19 cellular contexts compared by ENCODE assay signal in the genomic region with DNA sequence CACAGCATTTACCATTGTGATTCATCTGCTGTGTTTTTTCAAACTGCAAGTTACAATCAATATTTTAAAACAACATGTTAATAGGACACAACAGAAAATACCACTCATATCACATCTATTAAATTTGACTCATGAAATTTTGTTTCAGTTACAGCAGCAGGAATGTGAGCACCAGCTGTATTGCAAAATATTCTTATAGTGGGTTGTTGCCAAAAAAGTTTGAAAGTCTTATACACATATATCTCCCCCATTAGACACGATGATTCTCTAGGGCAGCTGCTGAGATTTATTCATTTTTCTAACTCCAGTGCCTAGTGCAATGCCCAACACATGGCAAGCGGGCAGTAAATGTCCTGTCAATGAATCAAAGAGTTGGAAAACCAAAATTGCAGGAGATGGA. TPM values are rescaled to one million over a fixed set of nuclear protein-coding genes. Genes with fewer than 3 reads are reported as not detected.
DNase-seq lines count a peak whose midpoint lies in the region; ATAC-seq and TF ChIP-seq lines count a peak whose summit lies in the region.
"Had no signal": no experiment of that assay in that cellular context is flagged by ENCODE, and none has a peak within 500 bp of the region (broad histone marks: within the 10 kb centered on the region; RNA-seq: fewer than 3 reads in every experiment).

No MANE protein-coding gene starts in this region.

- H2AFZ ChIP-seq in IMR-90 (replicated peaks; ENCODE audit: low read length, poor library complexity), result no peak overlapping the region

- no peak overlapping the region for H3K14ac ChIP-seq in IMR-90 (replicated peaks; ENCODE audit: low read depth, low read length)

- no peak overlapping the region for H3K18ac ChIP-seq in IMR-90 (ENCODE audit: low read depth, low read length)

- H3K4me2 ChIP-seq in IMR-90 (ENCODE audit: low read depth, low read length), result no peak overlapping the region
- H3K4me2 ChIP-seq: A549 had no signal

- H4K20me1 ChIP-seq in IMR-90 (ENCODE audit: insufficient read depth, low read length), result no peaks in the 10 kb centered on the region

- no peaks in the 10 kb centered on the region for H3K9me3 ChIP-seq in IMR-90 (ENCODE audit: control insufficient read depth, insufficient read depth, low read length)
- H3K9me3 ChIP-seq: A549, HAP-1 had no signal

- in situ Hi-C loops in IMR-90 (cut with MboI; ENCODE audit: low sequenced_read_pairs), result no loop called here

- no peak for TF ChIP-seq RAD21 in IMR-90 (IDR thresholded peaks at IDR 0.05; ENCODE audit: low read length)

- H2BK120ac ChIP-seq in IMR-90 (ENCODE audit: low read depth, low read length), result no peak overlapping the region

- intact Hi-C loops in IMR-90 (cut with micrococcal nuclease), result loop anchor here (5.0 kb wide), 1 partner anchor 36 kb away; no protein-coding TSS in a partner anchor

- no peak overlapping the region for H4K8ac ChIP-seq in IMR-90 (ENCODE audit: low read depth in 2 of 2, low read length in 2 of 2)

- no peak overlapping the region for H4K91ac ChIP-seq in IMR-90 (ENCODE audit: insufficient read depth, low read depth, low read length)

- no peak overlapping the region for H2AK5ac ChIP-seq in IMR-90 (ENCODE audit: low read depth, low read length)

- peak overlapping the region; percentile 10 for H3K4me3 Mint-ChIP-seq in endothelial cell (ENCODE audit: unreplicated experiment)
- H3K4me3 Mint-ChIP-seq in memory B cell, result no peak overlapping the region
- H3K4me3 Mint-ChIP-seq: CD4-positive, alpha-beta memory T cell; HFFc6 had no signal

- no CpG with 5 or more reads among the region's 2 CpGs for WGBS in IMR-90 (ENCODE audit: extremely low coverage in 2 of 2, insufficient read length in 1 of 2), 2 experiments

- H3K9ac ChIP-seq in IMR-90 (ENCODE audit: low read depth, low read length), result no peak overlapping the region

- TF ChIP-seq POLR2A in IMR-90 (IDR thresholded peaks at IDR 0.05; ENCODE audit: low read depth, low read length), result no peak

- peaks cover 43% of the 10 kb centered on the region for H3K36me3 ChIP-seq in IMR-90 (ENCODE audit: control insufficient read depth, insufficient read depth, low read length)

- no peak overlapping the region for H3K23ac ChIP-seq in IMR-90 (ENCODE audit: low read depth, low read length)

- H2BK15ac ChIP-seq in IMR-90 (ENCODE audit: low read depth, low read length), result no peak overlapping the region

- no peaks in the 10 kb centered on the region for H3K27me3 ChIP-seq in IMR-90 (ENCODE audit: control insufficient read depth, insufficient read depth, low read length)

- H3K4me3 ChIP-seq in IMR-90 (ENCODE audit: insufficient read depth, low read depth, low read length), result no peak overlapping the region
- H3K4me3 ChIP-seq: A549, HAP-1 had no signal

- H3K36me3 Mint-ChIP-seq in endothelial cell (ENCODE audit: low read depth, unreplicated experiment) (peaks cover 22% of the 10 kb centered on the region), memory B cell (peaks cover 44% of the 10 kb centered on the region)

- no peak overlapping the region for H2AK9ac ChIP-seq in IMR-90 (replicated peaks; ENCODE audit: low read depth, low read length, poor library complexity)

- H4K5ac ChIP-seq in IMR-90 (ENCODE audit: low read depth, low read length), result no peak overlapping the region

- no TSS peak for BruUV-seq in IMR-90 (replicated peaks; lab: Mats Ljungman, UMichigan)

- ATAC-seq in IMR-90 (ENCODE audit: low read depth) (peak; percentile 44; the same call in 1 of the 2 replicates), memory B cell (ENCODE audit: low read depth) (no peak), HG03571 (IDR thresholded peaks at IDR 0.05; ENCODE audit: unreplicated experiment) (no peak), HG03108 (IDR thresholded peaks at IDR 0.05; ENCODE audit: unreplicated experiment) (no peak), esophagus mucosa (no peak)
- ATAC-seq: A549 had no signal

- no peaks in the 10 kb centered on the region for H3K4me1 ChIP-seq in IMR-90 (ENCODE audit: control insufficient read depth, insufficient read depth, low read length)
- H3K4me1 ChIP-seq: A549, HAP-1 had no signal

- POLR2A ChIA-PET in IMR-90 (lab: Charles Lee; ENCODE audit: unreplicated experiment), result no interaction called here

- dilution Hi-C loops in IMR-90 (cut with HindIII; ENCODE audit: low sequenced_read_pairs, unreplicated experiment), result no loop called here

- H3K27ac Mint-ChIP-seq in endothelial cell (ENCODE audit: unreplicated experiment) (no peak overlapping the region), memory B cell (peak overlapping the region; percentile 41)
- H3K27ac Mint-ChIP-seq: HFFc6 had no signal

- H3K56ac ChIP-seq in IMR-90 (ENCODE audit: extremely low read depth, insufficient read depth, low read length), result no peak overlapping the region

- H3K27me3 Mint-ChIP-seq in endothelial cell (ENCODE audit: unreplicated experiment), result peaks cover 2% of the 10 kb centered on the region
- H3K27me3 Mint-ChIP-seq in memory B cell, result no peaks in the 10 kb centered on the region
- H3K27me3 Mint-ChIP-seq: CD4-positive, alpha-beta memory T cell had no signal

- H3K4ac ChIP-seq in IMR-90 (ENCODE audit: low read depth, low read length), result no peak overlapping the region

- H3K27ac ChIP-seq in IMR-90 (ENCODE audit: insufficient read depth, low read length), result no peak overlapping the region
- H3K27ac ChIP-seq: A549 had no signal

- H2BK5ac ChIP-seq in IMR-90 (ENCODE audit: low read depth, low read length, poor library complexity, severe bottlenecking), result no peak overlapping the region

- H3K79me1 ChIP-seq in IMR-90 (ENCODE audit: low read depth in 1 of 2, low read length in 2 of 2), result no peaks in the 10 kb centered on the region

- TF ChIP-seq CTCF in IMR-90 (conservative IDR thresholded peaks at IDR 0.05; ENCODE audit: low read depth, low read length) (no peak), endothelial cell (IDR thresholded peaks at IDR 0.05; ENCODE audit: unreplicated experiment) (no peak)

- H2BK20ac ChIP-seq in IMR-90 (ENCODE audit: low read depth, low read length), result no peak overlapping the region

- CTCF ChIA-PET in IMR-90 (lab: Yijun Ruan, JAX), result no interaction called here

- no peak for DNase-seq in IMR-90
- DNase-seq in endothelial cell (ENCODE audit: low spot score), result no peak
- DNase-seq in memory B cell (ENCODE audit: low spot score in 2 of 2), result no peak
- no peak for DNase-seq in DMS114 treated with DMSO at 0.1 percent for 48 hours (lab: John Stamatoyannopoulos, UW; ENCODE audit: unreplicated experiment)
- DNase-seq: 8988T; ACHN; C1 segment of cervical spinal cord; Calu3; CD4-positive, alpha-beta memory T cell; COR-L47; DMS153; DND-41; GOT3; HFFc6 had no signal

- no peaks in the 10 kb centered on the region for H3K9me1 ChIP-seq in IMR-90 (ENCODE audit: insufficient read depth, low read length)

- H3K9me3 Mint-ChIP-seq in endothelial cell (ENCODE audit: unreplicated experiment) (no peaks in the 10 kb centered on the region), memory B cell (no peaks in the 10 kb centered on the region)
- H3K9me3 Mint-ChIP-seq: CD4-positive, alpha-beta memory T cell; HFFc6 had no signal

- H3K4me1 Mint-ChIP-seq in endothelial cell (ENCODE audit: unreplicated experiment) (peaks cover 17% of the 10 kb centered on the region), memory B cell (no peaks in the 10 kb centered on the region)

TF ChIP-seq in IMR-90, 13 proteins besides CTCF, POLR2A, EP300 and RAD21:
- TF ChIP-seq CEBPB (IDR thresholded peaks at IDR 0.05; ENCODE audit: low read depth, low read length), result no peak
- no peak for TF ChIP-seq ELK1 (IDR thresholded peaks at IDR 0.05; ENCODE audit: borderline replicate concordance, low read depth, low read length)
- no peak for TF ChIP-seq MAFK (IDR thresholded peaks at IDR 0.05; ENCODE audit: low read depth, low read length)
- TF ChIP-seq MXI1 (IDR thresholded peaks at IDR 0.05; ENCODE audit: borderline replicate concordance, low read depth, low read length), result no peak
- TF ChIP-seq RCOR1 (IDR thresholded peaks at IDR 0.05; ENCODE audit: insufficient replicate concordance, low read length), result no peak
- no peak for TF ChIP-seq NFE2L2 (IDR thresholded peaks at IDR 0.05; ENCODE audit: low read depth, low read length)
- TF ChIP-seq CHD1 (IDR thresholded peaks at IDR 0.05; ENCODE audit: low read depth, low read length), result no peak
- TF ChIP-seq RFX5 (IDR thresholded peaks at IDR 0.05; ENCODE audit: low read depth, low read length), result no peak
- TF ChIP-seq BHLHE40 (IDR thresholded peaks at IDR 0.05; ENCODE audit: low read depth, low read length), result no peak
- TF ChIP-seq FOS (IDR thresholded peaks at IDR 0.05; ENCODE audit: low read depth, low read length), result no peak
- no peak for TF ChIP-seq USF2 (IDR thresholded peaks at IDR 0.05; ENCODE audit: low read depth, low read length)
- no peak for TF ChIP-seq SMC3 (IDR thresholded peaks at IDR 0.05; ENCODE audit: low read depth, low read length)
- TF ChIP-seq MAZ (IDR thresholded peaks at IDR 0.05; ENCODE audit: borderline replicate concordance, low read depth, low read length), result no peak

RNA-seq across cellular contexts. Expression of gene NKX3-2, which starts 26.6 kb away (rescaled TPM):
- total RNA-seq in IMR-90 (2012; rRNA removed) (under 0.01 TPM in 1 of 2 replicates, not detected in the other), endothelial cell (ENCODE audit: unreplicated experiment) (4.5 TPM), esophagus mucosa (not detected)
- polyA plus RNA-seq in IMR-90 (2012; rRNA removed), result 0.05 and 0.09 TPM in 2 replicates
- 0.02 and 0.08 TPM in 2 replicates for polyA plus RNA-seq in IMR-90 (2012; cell fraction: cytosol; rRNA removed)
- 0.17 and 0.25 TPM in 2 replicates for polyA plus RNA-seq in IMR-90 (2012; cell fraction: nucleus; rRNA removed; ENCODE audit: low replicate concordance)
- total RNA-seq: Calu3; CD4-positive, alpha-beta memory T cell had no signal
- polyA plus RNA-seq: CD4-positive, alpha-beta memory T cell had no signal

RNA-seq across cellular contexts. Expression of gene BOD1L1, which starts 56.6 kb away (rescaled TPM):
- total RNA-seq in IMR-90 (2012; rRNA removed), result 26.9 and 34.4 TPM in 2 replicates
- polyA plus RNA-seq in IMR-90 (2012; rRNA removed), result 11.0 and 13.5 TPM in 2 replicates
- 2.2 and 2.6 TPM in 2 replicates for polyA plus RNA-seq in IMR-90 (2012; cell fraction: cytosol; rRNA removed)
- polyA plus RNA-seq in IMR-90 (2012; cell fraction: nucleus; rRNA removed; ENCODE audit: low replicate concordance), result 3.8 and 36.0 TPM in 2 replicates
- total RNA-seq in endothelial cell (ENCODE audit: unreplicated experiment), result 49.7 TPM
- total RNA-seq in esophagus mucosa, result 17.3 TPM
